1 cellular context compared by ENCODE assay signal in genomic region chr3:107684431-107684925, GRCh38.
TF ChIP-seq lines count a peak whose summit lies in the region.

No MANE protein-coding gene starts in this region.

TF ChIP-seq in HepG2, 621 proteins besides CTCF, POLR2A, EP300 and RAD21 (continued from another document and continues in another):
- TF ChIP-seq ZNF205 (CRISPR knock-in tag; IDR thresholded peaks at IDR 0.05) (0 out of 2 replicates have a peak, but pooled peaks have one; percentile 19), ERF (CRISPR knock-in tag; IDR thresholded peaks at IDR 0.05) (peak; percentile 76), ATF4 (CRISPR knock-in tag; IDR thresholded peaks at IDR 0.05) (peak in 1 of 2 experiments; percentile 15; a peak in 1 of 4 replicates), ZFP82 (CRISPR knock-in tag; IDR thresholded peaks at IDR 0.05; ENCODE audit: borderline replicate concordance) (no peak), PRDM10 (CRISPR knock-in tag; IDR thresholded peaks at IDR 0.05; ENCODE audit: low read depth) (no peak), ZNF883 (CRISPR knock-in tag; IDR thresholded peaks at IDR 0.05; ENCODE audit: not compliant biosample characterization) (no peak), GPN1 (CRISPR knock-in tag; IDR thresholded peaks at IDR 0.05; ENCODE audit: borderline replicate concordance) (no peak), ZFAT (CRISPR knock-in tag; conservative IDR thresholded peaks at IDR 0.05) (no peak), ZFP1 (CRISPR knock-in tag; IDR thresholded peaks at IDR 0.05) (no peak), NFYC (CRISPR knock-in tag; IDR thresholded peaks at IDR 0.05) (peak; percentile 30; the same call in 1 of the 2 replicates), SAP130 (CRISPR knock-in tag; IDR thresholded peaks at IDR 0.05; ENCODE audit: low read depth) (peak; percentile 71), PCBP1 (IDR thresholded peaks at IDR 0.05; ENCODE audit: borderline replicate concordance, low read depth, low read length) (no peak), MAF1 (CRISPR knock-in tag; IDR thresholded peaks at IDR 0.05; ENCODE audit: borderline replicate concordance) (no peak), ZNF770 (CRISPR knock-in tag; IDR thresholded peaks at IDR 0.05) (no peak), FOXP1 (IDR thresholded peaks at IDR 0.05) (no peak), FOXP1 (CRISPR knock-in tag; IDR thresholded peaks at IDR 0.05) (peak; percentile 77; the same call in 1 of the 2 replicates), MEF2D (CRISPR knock-in tag; IDR thresholded peaks at IDR 0.05) (no peak), KLF11 (CRISPR knock-in tag; IDR thresholded peaks at IDR 0.05) (no peak), ZFP36L2 (CRISPR knock-in tag; IDR thresholded peaks at IDR 0.05) (no peak), ZNF878 (CRISPR knock-in tag; IDR thresholded peaks at IDR 0.05) (no peak), ZNF260 (CRISPR knock-in tag; IDR thresholded peaks at IDR 0.05; ENCODE audit: borderline replicate concordance, low read depth) (no peak), ZNF609 (CRISPR knock-in tag; IDR thresholded peaks at IDR 0.05; ENCODE audit: borderline replicate concordance) (peak; percentile 82; the same call in 1 of the 2 replicates), KLF6 (CRISPR knock-in tag; IDR thresholded peaks at IDR 0.05) (0 out of 2 replicates have a peak, but pooled peaks have one; percentile 48), ATF2 (CRISPR knock-in tag; IDR thresholded peaks at IDR 0.05) (no peak), ELF3 (CRISPR knock-in tag; IDR thresholded peaks at IDR 0.05) (peak; percentile 87), NBN (conservative IDR thresholded peaks at IDR 0.05) (no peak), ZFP41 (CRISPR knock-in tag; IDR thresholded peaks at IDR 0.05; ENCODE audit: borderline replicate concordance) (no peak), ZNF605 (CRISPR knock-in tag; IDR thresholded peaks at IDR 0.05) (no peak), NR2F6 (IDR thresholded peaks at IDR 0.05) (no peak), NR2F6 (CRISPR knock-in tag; IDR thresholded peaks at IDR 0.05) (peak; percentile 48; the same call in 1 of the 2 replicates), RFX5 (IDR thresholded peaks at IDR 0.05; ENCODE audit: low read depth, low read length) (0 out of 2 replicates have a peak, but pooled peaks have one; percentile 22), HIC2 (CRISPR knock-in tag; IDR thresholded peaks at IDR 0.05; ENCODE audit: low read depth) (no peak), ZNF687 (CRISPR knock-in tag; IDR thresholded peaks at IDR 0.05) (no peak), ATF6 (CRISPR knock-in tag; conservative IDR thresholded peaks at IDR 0.05) (no peak), THAP11 (CRISPR knock-in tag; IDR thresholded peaks at IDR 0.05) (0 out of 2 replicates have a peak, but pooled peaks have one; percentile 42)
